In the genomic region with DNA sequence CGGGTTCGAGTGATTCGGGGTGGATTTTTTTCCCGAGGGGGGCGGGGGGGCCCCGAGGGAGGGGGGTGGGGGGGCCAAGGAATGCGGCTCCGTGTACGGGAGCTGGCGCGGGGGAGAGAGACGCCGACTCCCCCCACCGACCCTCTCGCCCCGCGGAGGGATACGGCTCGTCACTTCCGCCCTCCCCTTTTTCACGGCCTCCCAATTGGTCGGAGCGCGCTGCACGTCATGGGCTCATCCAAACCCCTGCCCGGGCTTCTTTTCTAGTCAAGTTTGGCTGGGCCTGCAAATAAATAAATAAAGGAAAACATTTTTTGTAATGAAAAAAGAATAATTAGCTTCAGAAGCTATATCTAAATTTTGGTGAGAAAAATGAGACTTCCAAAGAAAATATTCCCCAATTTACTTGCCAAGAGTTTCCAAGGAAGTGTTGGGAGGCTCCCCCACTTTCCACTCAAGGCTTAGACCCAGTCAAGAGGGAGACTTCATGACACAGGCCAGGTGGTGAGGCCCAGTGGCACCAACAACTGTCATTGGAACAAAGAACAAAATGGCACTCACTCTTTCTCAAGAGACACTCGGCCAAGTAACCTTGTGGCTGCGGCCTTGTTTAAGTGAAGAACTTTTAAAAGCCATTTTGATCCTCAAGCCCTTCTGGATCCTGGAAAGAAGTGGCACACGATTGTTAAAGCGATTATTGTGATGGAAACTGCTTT, we compare ENCODE assay signal across 1 cellular context.
A peak's percentile ranks its signal among the peaks of the same experiment; 100 is the strongest.
TF ChIP-seq lines count a peak whose summit lies in the region.

TSS of gene POGZ (minus strand) at position 164 of the 716 bp plus-strand sequence. CDS start 17,290 bp downstream, outside the sequence.

TF ChIP-seq in K562, 482 proteins besides CTCF, POLR2A, EP300 and RAD21 (continued from another document and continues in another):
- 0 out of 2 replicates have a peak, but pooled peaks have one; percentile 42 for TF ChIP-seq TSHZ1 (CRISPR knock-in tag; IDR thresholded peaks at IDR 0.05)
- TF ChIP-seq, protein P1, sequence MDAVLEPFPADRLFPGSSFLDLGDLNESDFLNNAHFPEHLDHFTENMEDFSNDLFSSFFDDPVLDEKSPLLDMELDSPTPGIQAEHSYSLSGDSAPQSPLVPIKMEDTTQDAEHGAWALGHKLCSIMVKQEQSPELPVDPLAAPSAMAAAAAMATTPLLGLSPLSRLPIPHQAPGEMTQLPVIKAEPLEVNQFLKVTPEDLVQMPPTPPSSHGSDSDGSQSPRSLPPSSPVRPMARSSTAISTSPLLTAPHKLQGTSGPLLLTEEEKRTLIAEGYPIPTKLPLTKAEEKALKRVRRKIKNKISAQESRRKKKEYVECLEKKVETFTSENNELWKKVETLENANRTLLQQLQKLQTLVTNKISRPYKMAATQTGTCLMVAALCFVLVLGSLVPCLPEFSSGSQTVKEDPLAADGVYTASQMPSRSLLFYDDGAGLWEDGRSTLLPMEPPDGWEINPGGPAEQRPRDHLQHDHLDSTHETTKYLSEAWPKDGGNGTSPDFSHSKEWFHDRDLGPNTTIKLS (IDR thresholded peaks at IDR 0.05; ENCODE audit: borderline replicate concordance, low read depth), result 0 out of 2 replicates have a peak, but pooled peaks have one; percentile 30
- no peak for TF ChIP-seq AFF1 (IDR thresholded peaks at IDR 0.05; ENCODE audit: low read depth in 1 of 2, partially characterized antibody in 2 of 2)
- TF ChIP-seq, protein P2, sequence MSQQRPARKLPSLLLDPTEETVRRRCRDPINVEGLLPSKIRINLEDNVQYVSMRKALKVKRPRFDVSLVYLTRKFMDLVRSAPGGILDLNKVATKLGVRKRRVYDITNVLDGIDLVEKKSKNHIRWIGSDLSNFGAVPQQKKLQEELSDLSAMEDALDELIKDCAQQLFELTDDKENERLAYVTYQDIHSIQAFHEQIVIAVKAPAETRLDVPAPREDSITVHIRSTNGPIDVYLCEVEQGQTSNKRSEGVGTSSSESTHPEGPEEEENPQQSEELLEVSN (IDR thresholded peaks at IDR 0.05; ENCODE audit: borderline replicate concordance in 1 of 2, extremely low read depth in 1 of 2, insufficient read depth in 1 of 2, insufficient read length in 1 of 2, low read depth in 1 of 2, low read length in 1 of 2, poor library complexity in 1 of 2, severe bottlenecking in 1 of 2), result peak; percentile 40 to 46
- TF ChIP-seq ZNF766 (CRISPR knock-in tag; conservative IDR thresholded peaks at IDR 0.05), result peak; percentile 76; the same call in 1 of the 2 replicates
- peak; percentile 59; the same call in 1 of the 2 replicates for TF ChIP-seq JUND (IDR thresholded peaks at IDR 0.05; ENCODE audit: borderline replicate concordance, low read depth, low read length)
- no peak; the same call in 2 of the 3 replicates for TF ChIP-seq JUND (tag; IDR thresholded peaks at IDR 0.05; ENCODE audit: borderline replicate concordance, low read depth, low read length)
- no peak for TF ChIP-seq WHSC1 (IDR thresholded peaks at IDR 0.05; ENCODE audit: low read length)
- TF ChIP-seq PHF20 (IDR thresholded peaks at IDR 0.05; ENCODE audit: partially characterized antibody), result peak; percentile 14
- 0 out of 4 replicates have a peak, but pooled peaks of 1 of the 2 experiments have one; percentile 38 for TF ChIP-seq FOXA3 (CRISPR knock-in tag; conservative IDR thresholded peaks at IDR 0.05 in 1 of 2, IDR thresholded peaks at IDR 0.05 in 1 of 2)
- peak; percentile 30; the same call in 1 of the 2 replicates for TF ChIP-seq RB1 (IDR thresholded peaks at IDR 0.05; ENCODE audit: low read depth)
- peak; percentile 82 for TF ChIP-seq ATF1 (CRISPR knock-in tag; IDR thresholded peaks at IDR 0.05)
- peak; percentile 96 for TF ChIP-seq ATF1 (tag; IDR thresholded peaks at IDR 0.05)
- peak; percentile 74 for TF ChIP-seq NFRKB (IDR thresholded peaks at IDR 0.05; ENCODE audit: low read depth)
- no peak for TF ChIP-seq ZNF146 (CRISPR knock-in tag; IDR thresholded peaks at IDR 0.05; ENCODE audit: unreplicated experiment)
- 0 out of 2 replicates have a peak, but pooled peaks have one; percentile 26 for TF ChIP-seq GTF2A2 (tag; IDR thresholded peaks at IDR 0.05)
- TF ChIP-seq, protein P3, sequence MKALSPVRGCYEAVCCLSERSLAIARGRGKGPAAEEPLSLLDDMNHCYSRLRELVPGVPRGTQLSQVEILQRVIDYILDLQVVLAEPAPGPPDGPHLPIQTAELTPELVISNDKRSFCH (CRISPR knock-in tag; IDR thresholded peaks at IDR 0.05), result no peak
- TF ChIP-seq, protein P3 (tag; IDR thresholded peaks at IDR 0.05), result peak; percentile 77; the same call in 1 of the 2 replicates
- TF ChIP-seq, protein P4, sequence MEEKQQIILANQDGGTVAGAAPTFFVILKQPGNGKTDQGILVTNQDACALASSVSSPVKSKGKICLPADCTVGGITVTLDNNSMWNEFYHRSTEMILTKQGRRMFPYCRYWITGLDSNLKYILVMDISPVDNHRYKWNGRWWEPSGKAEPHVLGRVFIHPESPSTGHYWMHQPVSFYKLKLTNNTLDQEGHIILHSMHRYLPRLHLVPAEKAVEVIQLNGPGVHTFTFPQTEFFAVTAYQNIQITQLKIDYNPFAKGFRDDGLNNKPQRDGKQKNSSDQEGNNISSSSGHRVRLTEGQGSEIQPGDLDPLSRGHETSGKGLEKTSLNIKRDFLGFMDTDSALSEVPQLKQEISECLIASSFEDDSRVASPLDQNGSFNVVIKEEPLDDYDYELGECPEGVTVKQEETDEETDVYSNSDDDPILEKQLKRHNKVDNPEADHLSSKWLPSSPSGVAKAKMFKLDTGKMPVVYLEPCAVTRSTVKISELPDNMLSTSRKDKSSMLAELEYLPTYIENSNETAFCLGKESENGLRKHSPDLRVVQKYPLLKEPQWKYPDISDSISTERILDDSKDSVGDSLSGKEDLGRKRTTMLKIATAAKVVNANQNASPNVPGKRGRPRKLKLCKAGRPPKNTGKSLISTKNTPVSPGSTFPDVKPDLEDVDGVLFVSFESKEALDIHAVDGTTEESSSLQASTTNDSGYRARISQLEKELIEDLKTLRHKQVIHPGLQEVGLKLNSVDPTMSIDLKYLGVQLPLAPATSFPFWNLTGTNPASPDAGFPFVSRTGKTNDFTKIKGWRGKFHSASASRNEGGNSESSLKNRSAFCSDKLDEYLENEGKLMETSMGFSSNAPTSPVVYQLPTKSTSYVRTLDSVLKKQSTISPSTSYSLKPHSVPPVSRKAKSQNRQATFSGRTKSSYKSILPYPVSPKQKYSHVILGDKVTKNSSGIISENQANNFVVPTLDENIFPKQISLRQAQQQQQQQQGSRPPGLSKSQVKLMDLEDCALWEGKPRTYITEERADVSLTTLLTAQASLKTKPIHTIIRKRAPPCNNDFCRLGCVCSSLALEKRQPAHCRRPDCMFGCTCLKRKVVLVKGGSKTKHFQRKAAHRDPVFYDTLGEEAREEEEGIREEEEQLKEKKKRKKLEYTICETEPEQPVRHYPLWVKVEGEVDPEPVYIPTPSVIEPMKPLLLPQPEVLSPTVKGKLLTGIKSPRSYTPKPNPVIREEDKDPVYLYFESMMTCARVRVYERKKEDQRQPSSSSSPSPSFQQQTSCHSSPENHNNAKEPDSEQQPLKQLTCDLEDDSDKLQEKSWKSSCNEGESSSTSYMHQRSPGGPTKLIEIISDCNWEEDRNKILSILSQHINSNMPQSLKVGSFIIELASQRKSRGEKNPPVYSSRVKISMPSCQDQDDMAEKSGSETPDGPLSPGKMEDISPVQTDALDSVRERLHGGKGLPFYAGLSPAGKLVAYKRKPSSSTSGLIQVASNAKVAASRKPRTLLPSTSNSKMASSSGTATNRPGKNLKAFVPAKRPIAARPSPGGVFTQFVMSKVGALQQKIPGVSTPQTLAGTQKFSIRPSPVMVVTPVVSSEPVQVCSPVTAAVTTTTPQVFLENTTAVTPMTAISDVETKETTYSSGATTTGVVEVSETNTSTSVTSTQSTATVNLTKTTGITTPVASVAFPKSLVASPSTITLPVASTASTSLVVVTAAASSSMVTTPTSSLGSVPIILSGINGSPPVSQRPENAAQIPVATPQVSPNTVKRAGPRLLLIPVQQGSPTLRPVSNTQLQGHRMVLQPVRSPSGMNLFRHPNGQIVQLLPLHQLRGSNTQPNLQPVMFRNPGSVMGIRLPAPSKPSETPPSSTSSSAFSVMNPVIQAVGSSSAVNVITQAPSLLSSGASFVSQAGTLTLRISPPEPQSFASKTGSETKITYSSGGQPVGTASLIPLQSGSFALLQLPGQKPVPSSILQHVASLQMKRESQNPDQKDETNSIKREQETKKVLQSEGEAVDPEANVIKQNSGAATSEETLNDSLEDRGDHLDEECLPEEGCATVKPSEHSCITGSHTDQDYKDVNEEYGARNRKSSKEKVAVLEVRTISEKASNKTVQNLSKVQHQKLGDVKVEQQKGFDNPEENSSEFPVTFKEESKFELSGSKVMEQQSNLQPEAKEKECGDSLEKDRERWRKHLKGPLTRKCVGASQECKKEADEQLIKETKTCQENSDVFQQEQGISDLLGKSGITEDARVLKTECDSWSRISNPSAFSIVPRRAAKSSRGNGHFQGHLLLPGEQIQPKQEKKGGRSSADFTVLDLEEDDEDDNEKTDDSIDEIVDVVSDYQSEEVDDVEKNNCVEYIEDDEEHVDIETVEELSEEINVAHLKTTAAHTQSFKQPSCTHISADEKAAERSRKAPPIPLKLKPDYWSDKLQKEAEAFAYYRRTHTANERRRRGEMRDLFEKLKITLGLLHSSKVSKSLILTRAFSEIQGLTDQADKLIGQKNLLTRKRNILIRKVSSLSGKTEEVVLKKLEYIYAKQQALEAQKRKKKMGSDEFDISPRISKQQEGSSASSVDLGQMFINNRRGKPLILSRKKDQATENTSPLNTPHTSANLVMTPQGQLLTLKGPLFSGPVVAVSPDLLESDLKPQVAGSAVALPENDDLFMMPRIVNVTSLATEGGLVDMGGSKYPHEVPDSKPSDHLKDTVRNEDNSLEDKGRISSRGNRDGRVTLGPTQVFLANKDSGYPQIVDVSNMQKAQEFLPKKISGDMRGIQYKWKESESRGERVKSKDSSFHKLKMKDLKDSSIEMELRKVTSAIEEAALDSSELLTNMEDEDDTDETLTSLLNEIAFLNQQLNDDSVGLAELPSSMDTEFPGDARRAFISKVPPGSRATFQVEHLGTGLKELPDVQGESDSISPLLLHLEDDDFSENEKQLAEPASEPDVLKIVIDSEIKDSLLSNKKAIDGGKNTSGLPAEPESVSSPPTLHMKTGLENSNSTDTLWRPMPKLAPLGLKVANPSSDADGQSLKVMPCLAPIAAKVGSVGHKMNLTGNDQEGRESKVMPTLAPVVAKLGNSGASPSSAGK (IDR thresholded peaks at IDR 0.05), result peak; percentile 90
- TF ChIP-seq YY1 (IDR thresholded peaks at IDR 0.05; ENCODE audit: borderline replicate concordance in 1 of 3, control insufficient read depth in 1 of 3, extremely low read depth in 1 of 3, insufficient read depth in 3 of 3, insufficient read length in 1 of 3, insufficient replicate concordance in 2 of 3, low read depth in 1 of 3, low read length in 2 of 3), result peak in 1 of 3 experiments; percentile 65
